In the genomic region with DNA sequence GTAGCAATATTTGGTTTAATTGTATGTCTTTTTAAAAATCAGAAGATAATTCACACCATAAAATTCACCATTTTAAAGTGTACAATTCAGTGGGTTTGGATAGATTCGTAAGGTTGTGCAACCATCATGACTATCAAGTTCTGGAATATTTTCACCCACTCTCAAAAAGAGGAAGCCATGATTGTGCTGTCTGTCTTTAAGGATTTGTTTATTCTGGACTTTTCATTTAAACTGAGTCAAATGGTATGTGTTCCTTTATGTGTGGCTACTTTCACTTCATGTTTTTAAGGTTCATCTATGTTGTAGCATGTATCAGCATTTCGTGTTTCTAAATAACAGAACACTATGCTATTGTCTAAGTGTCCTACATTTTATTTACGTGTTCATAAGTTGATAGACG, we compare ENCODE assay signal across 30 cellular contexts.
DNase-seq lines count a peak whose midpoint lies in the region; ATAC-seq and TF ChIP-seq lines count a peak whose summit lies in the region.
"Had no signal": no experiment of that assay in that cellular context is flagged by ENCODE, and none has a peak within 500 bp of the region (broad histone marks: within the 10 kb centered on the region; RNA-seq: fewer than 3 reads in every experiment).

No MANE protein-coding gene starts in this region.

- H3K27ac Mint-ChIP-seq in neural progenitor cell, result no peak overlapping the region
- H3K27ac Mint-ChIP-seq: activated CD8-positive, alpha-beta T cell treated with anti-CD3 and anti-CD28 coated beads for 36 hours; activated naive CD4-positive, alpha-beta T cell treated with anti-CD3 and anti-CD28 coated beads, Interleukin-2, amount 50 U/mL, for 24 hours; activated T-helper 2 cell treated with anti-CD3 and anti-CD28 coated beads, Interferon-gamma antibody, Interleukin-2, Interleukin-4, amounts not matched to agents 10 μg/mL and 5 μg/mL and 100 μg/mL, durations not matched to agents 14 hours and 24 hours and 36 hours; CD14-positive monocyte; effector memory CD8-positive, alpha-beta T cell; natural killer cell; T-helper 17 cell had no signal

- H3K9me3 Mint-ChIP-seq in neural progenitor cell, result peaks cover 2% of the 10 kb centered on the region
- H3K9me3 Mint-ChIP-seq: activated CD8-positive, alpha-beta T cell treated with anti-CD3 and anti-CD28 coated beads for 36 hours; activated naive CD4-positive, alpha-beta T cell treated with anti-CD3 and anti-CD28 coated beads, Interleukin-2, amount 50 U/mL, for 24 hours; activated T-helper 2 cell treated with anti-CD3 and anti-CD28 coated beads, Interferon-gamma antibody, Interleukin-2, Interleukin-4, amounts not matched to agents 10 μg/mL and 5 μg/mL and 100 μg/mL, durations not matched to agents 14 hours and 24 hours and 36 hours; natural killer cell had no signal

- H2AFZ ChIP-seq in neural progenitor cell (replicated peaks), result peak overlapping the region; percentile 5
- no peak overlapping the region for H2AFZ ChIP-seq in SK-N-SH (ENCODE audit: low read depth)

- TF ChIP-seq RAD21 in SK-N-SH (IDR thresholded peaks at IDR 0.05; ENCODE audit: low read length), result no peak

- no peaks in the 10 kb centered on the region for H3K36me3 ChIP-seq in neural progenitor cell
- H3K36me3 ChIP-seq in SK-N-SH (replicated peaks in 1 of 2; ENCODE audit: control insufficient read depth in 1 of 2, insufficient read depth in 2 of 2, low read length in 1 of 2), result no peaks in the 10 kb centered on the region
- H3K36me3 ChIP-seq: stomach, thyroid gland, vagina had no signal

- H3K27me3 Mint-ChIP-seq in neural progenitor cell (ENCODE audit: insufficient read depth, low read depth), result no peaks in the 10 kb centered on the region

- TF ChIP-seq CTCF in neural progenitor cell (IDR thresholded peaks at IDR 0.05) (no peak), SK-N-SH (IDR thresholded peaks at IDR 0.05) (no peak)

- POLR2A ChIA-PET in SK-N-SH (lab: Yijun Ruan, JAX), result no interaction called here

- H3K27me3 ChIP-seq in neural progenitor cell (peaks cover 5% of the 10 kb centered on the region), SK-N-SH (ENCODE audit: insufficient read depth) (no peaks in the 10 kb centered on the region)
- H3K27me3 ChIP-seq: thyroid gland, vagina had no signal

- no peaks in the 10 kb centered on the region for H3K4me1 ChIP-seq in neural progenitor cell
- H3K4me1 ChIP-seq in SK-N-SH (ENCODE audit: control insufficient read depth in 1 of 2, insufficient read depth in 2 of 2, low read depth in 1 of 2, low read length in 1 of 2), result no peaks in the 10 kb centered on the region; a peak in 1 of 4 replicates
- H3K4me1 ChIP-seq: stomach, thyroid gland, vagina had no signal

- H3K27ac ChIP-seq in neural progenitor cell, result no peak overlapping the region
- H3K27ac ChIP-seq in SK-N-SH (ENCODE audit: low read depth in 2 of 2, low read length in 1 of 2), result no peak overlapping the region
- H3K27ac ChIP-seq: 22Rv1, coronary artery, HL-60, skin epidermis, stomach, thyroid gland, vagina had no signal

- no peak overlapping the region for H3K4me3 ChIP-seq in neural progenitor cell
- H3K4me3 ChIP-seq in SK-N-SH (ENCODE audit: low read depth in 2 of 2, low read length in 1 of 2), result no peak overlapping the region
- H3K4me3 ChIP-seq: coronary artery, skin epidermis, stomach, thyroid gland, vagina had no signal

- H3K79me2 ChIP-seq in neural progenitor cell (ENCODE audit: low read depth), result no peaks in the 10 kb centered on the region
- H3K79me2 ChIP-seq in SK-N-SH (ENCODE audit: insufficient read depth), result no peaks in the 10 kb centered on the region

- no peak overlapping the region for H3K4me2 ChIP-seq in neural progenitor cell
- H3K4me2 ChIP-seq in SK-N-SH, result no peak overlapping the region

- H3F3A ChIP-seq in neural progenitor cell (ENCODE audit: low read depth) (no peaks in the 10 kb centered on the region), SK-N-SH (replicated peaks; ENCODE audit: insufficient read depth) (no peaks in the 10 kb centered on the region)

- no peak overlapping the region for H3K4me3 Mint-ChIP-seq in neural progenitor cell
- H3K4me3 Mint-ChIP-seq: activated CD8-positive, alpha-beta T cell treated with anti-CD3 and anti-CD28 coated beads for 36 hours; activated naive CD4-positive, alpha-beta T cell treated with anti-CD3 and anti-CD28 coated beads, Interleukin-2, amount 50 U/mL, for 24 hours; CD14-positive monocyte; effector memory CD8-positive, alpha-beta T cell; natural killer cell; T-helper 17 cell had no signal

- TF ChIP-seq EP300 in SK-N-SH (IDR thresholded peaks at IDR 0.05; ENCODE audit: borderline replicate concordance in 1 of 2, low read depth in 1 of 2, low read length in 1 of 2), result no peak

- CTCF ChIA-PET in SK-N-SH (lab: Yijun Ruan, JAX), result interaction anchor here (0.9 to 1.7 kb wide), 3 partner anchors 26 to 1377 kb away, joined by 3 to 6 read pairs (median 3); no protein-coding TSS in a partner anchor

- H3K9me2 ChIP-seq in SK-N-SH, result no peaks in the 10 kb centered on the region

- no peaks in the 10 kb centered on the region for H4K20me1 ChIP-seq in neural progenitor cell (ENCODE audit: low read depth)
- H4K20me1 ChIP-seq in SK-N-SH (ENCODE audit: insufficient read depth), result no peaks in the 10 kb centered on the region

- H3K9ac ChIP-seq in neural progenitor cell (no peak overlapping the region), SK-N-SH (no peak overlapping the region)

- 19% methylated on average over 4 of the region's 4 CpGs for WGBS in SK-N-SH (ENCODE audit: low lambda C conversion rate)

- no peaks in the 10 kb centered on the region for H3K9me3 ChIP-seq in neural progenitor cell (ENCODE audit: low read depth)
- H3K9me3 ChIP-seq in SK-N-SH, result no peaks in the 10 kb centered on the region
- H3K9me3 ChIP-seq: stomach, thyroid gland, vagina had no signal

- H3K36me3 Mint-ChIP-seq in neural progenitor cell, result no peaks in the 10 kb centered on the region
- H3K36me3 Mint-ChIP-seq: activated naive CD4-positive, alpha-beta T cell treated with anti-CD3 and anti-CD28 coated beads, Interleukin-2, amount 50 U/mL, for 24 hours; CD14-positive monocyte; natural killer cell had no signal

- ATAC-seq in HG02870 (IDR thresholded peaks at IDR 0.05; ENCODE audit: unreplicated experiment) (peak; percentile 78), HG02571 (IDR thresholded peaks at IDR 0.05; ENCODE audit: unreplicated experiment) (no peak)
- ATAC-seq: activated CD8-positive, alpha-beta T cell treated with anti-CD3 and anti-CD28 coated beads for 36 hours; effector memory CD8-positive, alpha-beta T cell; natural killer cell; SK-N-SH treated with all-trans-retinoic acid at 6 μM for 48 hours; T-helper 17 cell had no signal

- DNase-seq in NOMO-1 (lab: John Stamatoyannopoulos, UW; ENCODE audit: unreplicated experiment in 2 of 2), result peak; percentile 8 to 68
- no peak for DNase-seq in NOMO-1 treated with dmso at 0.1 percent for 144 hours (lab: John Stamatoyannopoulos, UW; ENCODE audit: unreplicated experiment)
- DNase-seq in NAMALWA (ENCODE audit: low spot score), result peak; percentile 11
- no peak for DNase-seq in neural progenitor cell (ENCODE audit: low spot score)
- DNase-seq in SK-N-SH, result no peak
- DNase-seq in NCI-H446 (lab: John Stamatoyannopoulos, UW), result no peak
- DNase-seq: activated CD4-positive, CD25-positive, alpha-beta regulatory T cell treated with anti-CD3 and anti-CD28 coated beads, Interleukin-2, amount 50 U/mL, for 72 hours; activated CD8-positive, alpha-beta T cell treated with anti-CD3 and anti-CD28 coated beads for 36 hours; amygdala; effector memory CD8-positive, alpha-beta T cell; erythroblast; head of caudate nucleus; natural killer cell; NCI-H2029 treated with DMSO at 0.1 percent for 48 hours; NCI-H345; NCI-H748 treated with DMSO at 0.1 percent for 48 hours; stomach; T-helper 17 cell; thyroid gland had no signal

- no peaks in the 10 kb centered on the region for H3K4me1 Mint-ChIP-seq in neural progenitor cell
- H3K4me1 Mint-ChIP-seq: activated naive CD4-positive, alpha-beta T cell treated with anti-CD3 and anti-CD28 coated beads, Interleukin-2, amount 50 U/mL, for 24 hours; natural killer cell; T-helper 17 cell had no signal

TF ChIP-seq in SK-N-SH, 30 proteins besides CTCF, POLR2A, EP300 and RAD21 (continues in another document):
- TF ChIP-seq, protein P1, sequence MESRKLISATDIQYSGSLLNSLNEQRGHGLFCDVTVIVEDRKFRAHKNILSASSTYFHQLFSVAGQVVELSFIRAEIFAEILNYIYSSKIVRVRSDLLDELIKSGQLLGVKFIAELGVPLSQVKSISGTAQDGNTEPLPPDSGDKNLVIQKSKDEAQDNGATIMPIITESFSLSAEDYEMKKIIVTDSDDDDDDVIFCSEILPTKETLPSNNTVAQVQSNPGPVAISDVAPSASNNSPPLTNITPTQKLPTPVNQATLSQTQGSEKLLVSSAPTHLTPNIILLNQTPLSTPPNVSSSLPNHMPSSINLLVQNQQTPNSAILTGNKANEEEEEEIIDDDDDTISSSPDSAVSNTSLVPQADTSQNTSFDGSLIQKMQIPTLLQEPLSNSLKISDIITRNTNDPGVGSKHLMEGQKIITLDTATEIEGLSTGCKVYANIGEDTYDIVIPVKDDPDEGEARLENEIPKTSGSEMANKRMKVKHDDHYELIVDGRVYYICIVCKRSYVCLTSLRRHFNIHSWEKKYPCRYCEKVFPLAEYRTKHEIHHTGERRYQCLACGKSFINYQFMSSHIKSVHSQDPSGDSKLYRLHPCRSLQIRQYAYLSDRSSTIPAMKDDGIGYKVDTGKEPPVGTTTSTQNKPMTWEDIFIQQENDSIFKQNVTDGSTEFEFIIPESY (IDR thresholded peaks at IDR 0.05; ENCODE audit: borderline replicate concordance, low read depth), result no peak
- no peak for TF ChIP-seq TAF1 (IDR thresholded peaks at IDR 0.05; ENCODE audit: borderline replicate concordance, low read depth, low read length)
- no peak for TF ChIP-seq USF2 (IDR thresholded peaks at IDR 0.05; ENCODE audit: borderline replicate concordance, low read depth, low read length)
- no peak for TF ChIP-seq YY1 (IDR thresholded peaks at IDR 0.05; ENCODE audit: low read depth)
- no peak for TF ChIP-seq PBX3 (IDR thresholded peaks at IDR 0.05)

Comparison
In these comparisons a context has a peak if more than half of its experiments do, and no peak if none do; other contexts are left out.
1. DNase-seq: peak in NOMO-1 (2 of 2) and NAMALWA (single experiment); none in NOMO-1 treated with dmso at 0.1 percent for 144 hours (single experiment), neural progenitor cell (single experiment), SK-N-SH (single experiment) and NCI-H446 (0 of 2).